ENCODE assay signal across 12 cellular contexts in genomic region chr16:66358231-66358630, GRCh38. TPM values are rescaled to one million over a fixed set of nuclear protein-coding genes. Genes with fewer than 3 reads are reported as not detected.
DNase-seq lines count a peak whose midpoint lies in the region; ATAC-seq and TF ChIP-seq lines count a peak whose summit lies in the region.
"Had no signal": no experiment of that assay in that cellular context is flagged by ENCODE, and none has a peak within 500 bp of the region (broad histone marks: within the 10 kb centered on the region; RNA-seq: fewer than 3 reads in every experiment).

No MANE protein-coding gene starts in this region.

- H3K9ac ChIP-seq in mammary epithelial cell (ENCODE audit: insufficient read depth, low read length) = no peak overlapping the region

- H3K79me2 ChIP-seq in mammary epithelial cell (ENCODE audit: insufficient read depth, low read length) = no peaks in the 10 kb centered on the region

- peaks cover 59% of the 10 kb centered on the region for H3K27me3 Mint-ChIP-seq in MCF 10A (ENCODE audit: insufficient read depth, unreplicated experiment)

- BruUV-seq in mammary epithelial cell (replicated peaks; lab: Mats Ljungman, UMichigan) = no TSS peak
- no TSS peak for BruUV-seq in MCF 10A (replicated peaks; lab: Mats Ljungman, UMichigan)

- H3K9me3 ChIP-seq in mammary epithelial cell (replicated peaks; ENCODE audit: insufficient read depth, low read length) (no peaks in the 10 kb centered on the region), RWPE2 (ENCODE audit: severe bottlenecking) (no peaks in the 10 kb centered on the region), uterus (no peaks in the 10 kb centered on the region), esophagus squamous epithelium (no peaks in the 10 kb centered on the region)

- no peak overlapping the region for H2AFZ ChIP-seq in mammary epithelial cell (ENCODE audit: low read depth, low read length)

- H3K4me3 ChIP-seq in mammary epithelial cell (replicated peaks in 1 of 3; ENCODE audit: insufficient read depth in 1 of 3, low read depth in 2 of 3, low read length in 3 of 3) = no peak overlapping the region
- no peak overlapping the region for H3K4me3 ChIP-seq in RWPE2 (ENCODE audit: severe bottlenecking)
- no peak overlapping the region for H3K4me3 ChIP-seq in uterus
- no peak overlapping the region for H3K4me3 ChIP-seq in esophagus squamous epithelium

- H3K27me3 ChIP-seq in mammary epithelial cell (ENCODE audit: insufficient read depth, low read length) = peaks cover 3% of the 10 kb centered on the region
- H3K27me3 ChIP-seq in RWPE2 (ENCODE audit: insufficient read depth, poor library complexity, severe bottlenecking) = no peaks in the 10 kb centered on the region
- peaks cover 25% of the 10 kb centered on the region for H3K27me3 ChIP-seq in foreskin keratinocyte
- no peaks in the 10 kb centered on the region for H3K27me3 ChIP-seq in uterus
- H3K27me3 ChIP-seq in esophagus squamous epithelium = peaks cover 0 to 21% (median 0%) of the 10 kb centered on the region in 4 donors

- no peaks in the 10 kb centered on the region for H3K9me3 Mint-ChIP-seq in MCF 10A (ENCODE audit: unreplicated experiment)
- H3K9me3 Mint-ChIP-seq: CD8-positive, alpha-beta T cell; H9 had no signal

- H3K36me3 ChIP-seq in mammary epithelial cell (ENCODE audit: insufficient read depth, low read length) (no peaks in the 10 kb centered on the region), RWPE2 (ENCODE audit: low read depth) (no peaks in the 10 kb centered on the region), uterus (no peaks in the 10 kb centered on the region), esophagus squamous epithelium (no peaks in the 10 kb centered on the region)

- H3K4me1 ChIP-seq in mammary epithelial cell (ENCODE audit: insufficient read depth, low read length) (peaks cover 11% of the 10 kb centered on the region), RWPE2 (ENCODE audit: insufficient read depth, poor library complexity, severe bottlenecking) (peaks cover 13% of the 10 kb centered on the region), foreskin keratinocyte (peaks cover 4% of the 10 kb centered on the region), uterus (no peaks in the 10 kb centered on the region), esophagus squamous epithelium (peaks cover 14 to 53% (median 21%) of the 10 kb centered on the region in 3 donors)

- no peak overlapping the region for H3K4me2 ChIP-seq in mammary epithelial cell (ENCODE audit: insufficient read depth, low read depth, low read length)

- POLR2A ChIA-PET in MCF 10A (lab: Yijun Ruan, JAX) = interaction anchor here (0.9 kb wide), 1 partner anchor 48 kb away, joined by 3 read pairs; no protein-coding TSS in a partner anchor

- H3K27ac Mint-ChIP-seq in MCF 10A (ENCODE audit: low read depth, unreplicated experiment) = no peak overlapping the region
- H3K27ac Mint-ChIP-seq: CD8-positive, alpha-beta T cell; H9 had no signal

- DNase-seq in mammary epithelial cell = peak; percentile 49
- DNase-seq in MCF 10A (ENCODE audit: unreplicated experiment) = no peak
- no peak for DNase-seq in RWPE2 (ENCODE audit: low spot score)
- peak; percentile 47 to 83 for DNase-seq in foreskin keratinocyte
- no peak for DNase-seq in uterus
- DNase-seq in esophagus squamous epithelium (lab: John Stamatoyannopoulos, UW) = no peak
- DNase-seq: CD8-positive, alpha-beta T cell; H9 had no signal

- intact Hi-C loops in mammary epithelial cell (cut with micrococcal nuclease) (no loop called here), MCF 10A (cut with micrococcal nuclease) (loop anchor here (5.0 kb wide), 1 partner anchor 49 kb away; no protein-coding TSS in a partner anchor), uterus (cut with DNase I; ENCODE audit: low total_unique reads) (no loop called here), esophagus squamous epithelium (cut with DNase I) (no loop called here)

- H3K27ac ChIP-seq in mammary epithelial cell (ENCODE audit: insufficient read depth, low read depth, low read length) (no peak overlapping the region), RWPE2 (ENCODE audit: poor library complexity, severe bottlenecking) (peak overlapping the region; percentile 54), foreskin keratinocyte (no peak overlapping the region), uterus (no peak overlapping the region), esophagus squamous epithelium (no peak overlapping the region)
- H3K27ac ChIP-seq: 22Rv1 had no signal

- TF ChIP-seq POLR2A in uterus (IDR thresholded peaks at IDR 0.05) (no peak), esophagus squamous epithelium (IDR thresholded peaks at IDR 0.05) (no peak)

- no peaks in the 10 kb centered on the region for H3K36me3 Mint-ChIP-seq in MCF 10A (ENCODE audit: insufficient read depth, unreplicated experiment)
- H3K36me3 Mint-ChIP-seq: CD14-positive monocyte; CD8-positive, alpha-beta T cell had no signal

- no peaks in the 10 kb centered on the region for H4K20me1 ChIP-seq in mammary epithelial cell (ENCODE audit: insufficient read depth, low read length)

- dilution Hi-C loops in mammary epithelial cell (cut with HindIII; ENCODE audit: low sequenced_read_pairs) = no loop called here

- peaks cover 17% of the 10 kb centered on the region for H3K4me1 Mint-ChIP-seq in MCF 10A (ENCODE audit: insufficient read depth, unreplicated experiment)

- CTCF ChIA-PET in mammary epithelial cell (lab: Charles Lee; ENCODE audit: low non-redundant PET) = interaction anchor here (0.5 to 1.1 kb wide), 3 partner anchors 37 to 150 kb away, joined by 3 to 4 read pairs (median 4); no protein-coding TSS in a partner anchor
- CTCF ChIA-PET in MCF 10A (lab: Yijun Ruan, JAX) = interaction anchor here (0.6 to 5.3 kb wide), 36 partner anchors 9 to 1226 kb away, joined by 3 to 91 read pairs (median 4); partner anchors contain the start of gene CDH5

- in situ Hi-C loops in mammary epithelial cell (cut with MboI; ENCODE audit: low sequenced_read_pairs in 2 of 2) = no loop called here

- 0% methylated on average over 1 of the region's 1 CpG for WGBS in mammary epithelial cell (ENCODE audit: low coverage, missing lambda C conversion rate)
- WGBS in esophagus squamous epithelium, 2 donors = 29 to 67% methylated on average over 1 of the region's 1 CpG

- TF ChIP-seq CTCF in mammary epithelial cell (conservative IDR thresholded peaks at IDR 0.05 in 1 of 2, IDR thresholded peaks at IDR 0.05 in 1 of 2; ENCODE audit: extremely low read depth in 1 of 2, insufficient read depth in 1 of 2, low read depth in 1 of 2, low read length in 2 of 2) (no peak), MCF 10A (IDR thresholded peaks at IDR 0.05; ENCODE audit: unreplicated experiment) (no peak), RWPE2 (IDR thresholded peaks at IDR 0.05; ENCODE audit: poor library complexity, severe bottlenecking) (no peak), foreskin keratinocyte (conservative IDR thresholded peaks at IDR 0.05) (no peak), uterus (IDR thresholded peaks at IDR 0.05) (no peak), esophagus squamous epithelium (IDR thresholded peaks at IDR 0.05) (no peak)

- ATAC-seq in RWPE2 (ENCODE audit: low read depth) = no peak
- peak; percentile 27 for ATAC-seq in foreskin keratinocyte
- no peak for ATAC-seq in HG03439 (IDR thresholded peaks at IDR 0.05; ENCODE audit: unreplicated experiment)
- ATAC-seq: CD8-positive, alpha-beta T cell had no signal

- no peak overlapping the region for H3K4me3 Mint-ChIP-seq in MCF 10A (ENCODE audit: unreplicated experiment)
- H3K4me3 Mint-ChIP-seq: CD14-positive monocyte; CD8-positive, alpha-beta T cell; H9 had no signal

RNA-seq across cellular contexts. Expression of gene CDH5, which starts 8.3 kb away (rescaled TPM):
- total RNA-seq in mammary epithelial cell (under 1 TPM in 1 of 2 donors, not detected in 1; 0.12 TPM), MCF 10A (2022) (not detected in 2 replicates), foreskin keratinocyte (0.04 TPM in 1 of 2 replicates, not detected in the other), uterus (100 to 1,000 TPM in 1 of 4 donors, 10 to 100 TPM in 3; 31.2 to 126 (median 70.6) TPM), esophagus squamous epithelium (10 to 100 TPM in 1 of 4 donors, 1 to 10 TPM in 3; 1.7 to 21.6 (median 8.0) TPM)
- polyA plus RNA-seq in mammary epithelial cell (0.03 TPM), foreskin keratinocyte (0.02 TPM in 1 of 2 replicates, not detected in the other)
- polyA minus RNA-seq in mammary epithelial cell = not detected
- total RNA-seq: CD8-positive, alpha-beta T cell had no signal
- polyA plus RNA-seq: BJ had no signal

Comparison
In these comparisons a context has a peak if more than half of its experiments do, and no peak if none do; other contexts are left out.
1. DNase-seq: peak in mammary epithelial cell (single experiment) and foreskin keratinocyte (2 of 2); none in MCF 10A (single experiment), RWPE2 (single experiment), uterus (0 of 2) and esophagus squamous epithelium (single experiment).